2 cellular contexts compared by ENCODE assay signal in genomic region chr6:144811140-144811539, GRCh38.
TF ChIP-seq lines count a peak whose summit lies in the region.

No MANE protein-coding gene starts in this region.

TF ChIP-seq in IMR-90, 13 proteins besides CTCF, POLR2A, EP300 and RAD21:
- no peak for TF ChIP-seq BHLHE40 (IDR thresholded peaks at IDR 0.05; ENCODE audit: low read depth, low read length)
- peak; percentile 25; the same call in 1 of the 2 replicates for TF ChIP-seq NFE2L2 (IDR thresholded peaks at IDR 0.05; ENCODE audit: low read depth, low read length)

TF ChIP-seq in H1, 55 proteins besides CTCF, POLR2A, EP300 and RAD21:
- TF ChIP-seq CBX5 (IDR thresholded peaks at IDR 0.05; ENCODE audit: low read depth, low read length) (no peak), MAFK (IDR thresholded peaks at IDR 0.05; ENCODE audit: low read depth, low read length) (0 out of 2 replicates have a peak, but pooled peaks have one; percentile 2)
